Comparison of ENCODE assay signal across 10 cellular contexts in the genomic region with DNA sequence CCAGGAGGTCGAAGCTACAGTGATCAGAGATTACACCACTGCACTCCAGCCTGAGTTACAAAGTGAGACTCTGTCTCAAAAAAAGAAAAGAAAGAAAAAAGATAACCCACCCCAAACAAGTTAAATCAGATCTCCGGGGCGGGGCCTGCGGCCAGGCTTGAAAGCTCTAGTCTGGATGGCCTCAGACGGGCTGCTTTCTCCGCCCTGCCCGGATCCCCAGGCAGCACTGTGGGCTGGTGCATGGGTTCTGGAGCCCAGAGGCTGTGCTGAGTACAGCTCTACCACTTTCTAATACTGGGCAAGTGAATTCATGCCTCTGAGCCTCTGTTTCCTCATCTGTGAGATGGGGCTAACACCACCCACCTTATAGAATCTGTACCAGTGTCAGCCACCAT.
DNase-seq lines count a peak whose midpoint lies in the region; ATAC-seq and TF ChIP-seq lines count a peak whose summit lies in the region.
"Had no signal": no experiment of that assay in that cellular context is flagged by ENCODE, and none has a peak within 500 bp of the region (broad histone marks: within the 10 kb centered on the region; RNA-seq: fewer than 3 reads in every experiment).

No MANE protein-coding gene starts in this region.

- DNase-seq in HFFc6 (no peak), ascending aorta (ENCODE audit: low spot score in 2 of 2) (no peak), left lung (no peak), thyroid gland (peak in 1 of 2 donors; percentile 4), hippocampal formation (lab: John Stamatoyannopoulos, UW) (no peak), testis (no peak), NCI-H1417 (lab: John Stamatoyannopoulos, UW) (no peak)
- DNase-seq: GDM1 had no signal

- peak overlapping the region; percentile 96 for H3K27ac Mint-ChIP-seq in HFFc6
- H3K27ac Mint-ChIP-seq: IgD-negative memory B cell, nephron progenitor cell had no signal

- ATAC-seq in left lung = no peak

- peaks cover 89% of the 10 kb centered on the region for H3K4me1 Mint-ChIP-seq in HFFc6 (ENCODE audit: low read depth)

- intact Hi-C loops in ascending aorta (cut with DNase I) = loop anchor here (5.0 to 10.0 kb wide), 2 partner anchors 115 to 1052 kb away; partner anchors contain the start of gene ANXA11
- intact Hi-C loops in left lung (cut with DNase I) = no loop called here
- intact Hi-C loops in thyroid gland (cut with DNase I) = no loop called here
- intact Hi-C loops in testis (cut with DNase I; ENCODE audit: low total_unique reads) = no loop called here

- TF ChIP-seq CTCF in HFFc6 (IDR thresholded peaks at IDR 0.05) (no peak), ascending aorta (IDR thresholded peaks at IDR 0.05) (no peak), left lung (IDR thresholded peaks at IDR 0.05) (no peak), thyroid gland (IDR thresholded peaks at IDR 0.05) (no peak), testis (IDR thresholded peaks at IDR 0.05) (no peak)

- WGBS in thyroid gland, 2 donors = 80 to 91% methylated on average over 7 of the region's 7 CpGs
- WGBS in testis, 2 donors = 73 to 89% methylated on average over 7 of the region's 7 CpGs

- H3K36me3 ChIP-seq in ascending aorta (no peaks in the 10 kb centered on the region), left lung (no peaks in the 10 kb centered on the region), thyroid gland (no peaks in the 10 kb centered on the region), testis (ENCODE audit: low read depth, missing control alignments) (no peaks in the 10 kb centered on the region)

- H3K9me3 ChIP-seq in ascending aorta (no peaks in the 10 kb centered on the region), left lung (no peaks in the 10 kb centered on the region), thyroid gland (no peaks in the 10 kb centered on the region), testis (no peaks in the 10 kb centered on the region)

- H3K27me3 Mint-ChIP-seq in HFFc6 (ENCODE audit: insufficient read depth) = peaks cover 6% of the 10 kb centered on the region

- TF ChIP-seq POLR2A in thyroid gland (IDR thresholded peaks at IDR 0.05) = no peak
- TF ChIP-seq POLR2A in testis (IDR thresholded peaks at IDR 0.05) = no peak

- H3K4me1 ChIP-seq in ascending aorta (peaks cover 54 to 98% of the 10 kb centered on the region in 2 donors), left lung (peaks cover 60 to 97% of the 10 kb centered on the region in 2 donors), thyroid gland (peaks cover 87 to 100% of the 10 kb centered on the region in 2 donors), testis (peaks cover 41% of the 10 kb centered on the region)

- H3K4me3 ChIP-seq in ascending aorta = no peak overlapping the region
- H3K4me3 ChIP-seq in left lung = no peak overlapping the region
- no peak overlapping the region for H3K4me3 ChIP-seq in thyroid gland (replicated peaks in 1 of 3)
- no peak overlapping the region for H3K4me3 ChIP-seq in testis

- H3K36me3 Mint-ChIP-seq in HFFc6 (ENCODE audit: low read depth) = peaks cover 9% of the 10 kb centered on the region; the same call in 1 of the 2 replicates
- H3K36me3 Mint-ChIP-seq: IgD-negative memory B cell had no signal

- H3K27ac ChIP-seq in ascending aorta (peak overlapping the region; percentile 87 to 88), left lung (peak overlapping the region; percentile 87 to 88), thyroid gland (peak overlapping the region; percentile 77 to 99 (median 95)), testis (no peak overlapping the region)

- peak overlapping the region; percentile 65 for H3K4me3 Mint-ChIP-seq in HFFc6
- H3K4me3 Mint-ChIP-seq: nephron progenitor cell had no signal

- H3K27me3 ChIP-seq in ascending aorta (no peaks in the 10 kb centered on the region), left lung (no peaks in the 10 kb centered on the region), thyroid gland (no peaks in the 10 kb centered on the region), testis (no peaks in the 10 kb centered on the region)

- no peaks in the 10 kb centered on the region for H3K9me3 Mint-ChIP-seq in HFFc6
- H3K9me3 Mint-ChIP-seq: nephron progenitor cell had no signal

Comparison
In these comparisons a context has a peak if more than half of its experiments do, and no peak if none do; other contexts are left out.
1. H3K27ac ChIP-seq: peak in ascending aorta (2 of 2), left lung (2 of 2) and thyroid gland (3 of 3); none in testis (0 of 2).